ENCODE assay signal across 8 cellular contexts in genomic region chr3:88219138-88219792, GRCh38.
DNase-seq lines count a peak whose midpoint lies in the region; ATAC-seq and TF ChIP-seq lines count a peak whose summit lies in the region.

No MANE protein-coding gene starts in this region.

- H3K9me3 ChIP-seq in BE2C (no peaks in the 10 kb centered on the region), iPS DF 6.9 (ENCODE audit: control insufficient read depth, insufficient read depth, low read length) (no peaks in the 10 kb centered on the region), thyroid gland (no peaks in the 10 kb centered on the region)

- H3K9me3 Mint-ChIP-seq in activated naive CD8-positive, alpha-beta T cell treated with anti-CD3 and anti-CD28 coated beads, Interleukin-2, amount 50 U/mL, for 24 hours = no peaks in the 10 kb centered on the region

- peaks cover 1% of the 10 kb centered on the region for H3K4me1 Mint-ChIP-seq in activated naive CD8-positive, alpha-beta T cell treated with anti-CD3 and anti-CD28 coated beads, Interleukin-2, amount 50 U/mL, for 24 hours

- intact Hi-C loops in thyroid gland (cut with DNase I) = no loop called here

- peak; percentile 91 for ATAC-seq in GM18519 (IDR thresholded peaks at IDR 0.05; ENCODE audit: low FRiP score, unreplicated experiment)
- ATAC-seq in HG02981 (IDR thresholded peaks at IDR 0.05; ENCODE audit: unreplicated experiment) = peak; percentile 83
- peak; percentile 65 for ATAC-seq in activated naive CD8-positive, alpha-beta T cell treated with anti-CD3 and anti-CD28 coated beads, Interleukin-2, amount 50 U/mL, for 24 hours
- no peak for ATAC-seq in GM18873 (IDR thresholded peaks at IDR 0.05; ENCODE audit: low FRiP score, unreplicated experiment)

- no peaks in the 10 kb centered on the region for H3K36me3 ChIP-seq in BE2C
- H3K36me3 ChIP-seq in iPS DF 6.9 (ENCODE audit: control insufficient read depth, insufficient read depth, low read length) = no peaks in the 10 kb centered on the region
- no peaks in the 10 kb centered on the region for H3K36me3 ChIP-seq in thyroid gland

- DNase-seq in BE2C (peak; percentile 55), NCI-H2107 (lab: John Stamatoyannopoulos, UW) (peak; percentile 34), iPS DF 6.9 (ENCODE audit: low read depth, low spot score) (peak; percentile 67), thyroid gland (peak; percentile 70 to 72)
- peak; percentile 6 for DNase-seq in activated naive CD8-positive, alpha-beta T cell treated with anti-CD3 and anti-CD28 coated beads, Interleukin-2, amount 50 U/mL, for 24 hours

- TF ChIP-seq CTCF in BE2C (IDR thresholded peaks at IDR 0.05; ENCODE audit: low read depth, low read length) = peak; percentile 74
- peak in 5 of 6 experiments; percentile 33 to 77 (median 70) for TF ChIP-seq CTCF in thyroid gland (IDR thresholded peaks at IDR 0.05)

- H3K27ac ChIP-seq in iPS DF 6.9 (ENCODE audit: low read length) (no peak overlapping the region), thyroid gland (no peak overlapping the region)

- H3K4me3 ChIP-seq in BE2C (ENCODE audit: low read depth, low read length) = no peak overlapping the region
- H3K4me3 ChIP-seq in iPS DF 6.9 (ENCODE audit: low read length) = no peak overlapping the region
- H3K4me3 ChIP-seq in thyroid gland (replicated peaks in 1 of 3) = no peak overlapping the region

- H3K4me1 ChIP-seq in BE2C (no peaks in the 10 kb centered on the region), iPS DF 6.9 (ENCODE audit: control insufficient read depth, insufficient read depth, low read length) (peaks cover 2% of the 10 kb centered on the region; the same call in 1 of the 2 replicates), thyroid gland (no peaks in the 10 kb centered on the region)

- no peak for TF ChIP-seq POLR2A in thyroid gland (IDR thresholded peaks at IDR 0.05)

- H3K27ac Mint-ChIP-seq in activated naive CD8-positive, alpha-beta T cell treated with anti-CD3 and anti-CD28 coated beads, Interleukin-2, amount 50 U/mL, for 24 hours = no peak overlapping the region

- H3K27me3 ChIP-seq in BE2C = no peaks in the 10 kb centered on the region
- H3K27me3 ChIP-seq in iPS DF 6.9 (ENCODE audit: control insufficient read depth, insufficient read depth, low read length) = no peaks in the 10 kb centered on the region
- no peaks in the 10 kb centered on the region for H3K27me3 ChIP-seq in thyroid gland

- no CpG with 5 or more reads among the region's 7 CpGs for WGBS in iPS DF 6.9 (ENCODE audit: insufficient coverage, insufficient read length)
- WGBS in thyroid gland, 2 donors = 17 to 23% methylated on average over 5 to 7 of the region's 7 CpGs

- no peak overlapping the region for H3K4me3 Mint-ChIP-seq in activated naive CD8-positive, alpha-beta T cell treated with anti-CD3 and anti-CD28 coated beads, Interleukin-2, amount 50 U/mL, for 24 hours

- H3K27me3 Mint-ChIP-seq in activated naive CD8-positive, alpha-beta T cell treated with anti-CD3 and anti-CD28 coated beads, Interleukin-2, amount 50 U/mL, for 24 hours = peaks cover 5% of the 10 kb centered on the region

- H3K36me3 Mint-ChIP-seq in activated naive CD8-positive, alpha-beta T cell treated with anti-CD3 and anti-CD28 coated beads, Interleukin-2, amount 50 U/mL, for 24 hours (ENCODE audit: low read depth) = no peaks in the 10 kb centered on the region

Comparison
In these comparisons a context has a peak if more than half of its experiments do, and no peak if none do; other contexts are left out.
1. DNase-seq: peak in every context shown above with its lines; median percentile 71 in thyroid gland; 67 in iPS DF 6.9; 55 in BE2C; 34 in NCI-H2107; 6 in activated naive CD8-positive, alpha-beta T cell treated with anti-CD3 and anti-CD28 coated beads, Interleukin-2, amount 50 U/mL, for 24 hours.